9 cellular contexts compared by ENCODE assay signal in the genomic region with DNA sequence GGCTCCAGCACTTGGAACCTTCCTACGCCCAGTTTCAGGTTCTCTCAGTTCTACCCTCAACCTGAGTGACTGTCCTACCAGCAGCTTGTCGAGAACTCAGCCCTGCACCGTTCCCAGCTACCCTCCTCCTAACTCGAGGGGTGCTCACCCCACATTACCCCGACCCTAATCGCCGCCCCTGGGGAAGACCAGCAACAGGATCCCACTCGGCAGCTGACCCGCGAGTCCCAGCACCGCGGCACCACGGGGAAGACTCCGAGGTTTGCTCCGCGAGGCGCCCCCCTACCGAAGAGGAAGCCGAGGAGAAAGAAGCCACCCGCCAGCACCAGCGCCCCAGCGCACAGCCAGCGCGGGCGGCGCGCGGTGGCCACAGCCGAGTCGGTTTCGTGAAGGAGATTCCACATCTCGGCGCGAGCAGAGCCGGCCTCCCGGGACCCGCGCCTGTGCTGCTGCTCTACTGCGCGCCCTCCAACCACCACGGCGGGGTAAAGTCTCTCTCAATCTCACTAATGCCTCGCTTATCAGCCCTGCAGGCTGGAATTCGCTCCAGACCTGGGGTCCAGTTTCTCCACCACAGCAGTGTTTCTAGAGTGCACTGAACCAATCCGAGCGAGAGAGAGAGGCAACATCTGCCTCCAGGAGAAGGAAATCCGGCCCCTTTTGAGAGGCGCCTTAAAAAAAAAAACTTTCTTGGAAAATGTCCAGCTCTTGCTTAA. TPM values are rescaled to one million over a fixed set of nuclear protein-coding genes. Genes with fewer than 3 reads are reported as not detected.
DNase-seq lines count a peak whose midpoint lies in the region; ATAC-seq and TF ChIP-seq lines count a peak whose summit lies in the region.
"Had no signal": no experiment of that assay in that cellular context is flagged by ENCODE, and none has a peak within 500 bp of the region (broad histone marks: within the 10 kb centered on the region; RNA-seq: fewer than 3 reads in every experiment).

A gene (minus strand): TSS at position 597 of the 716 bp plus-strand sequence. CDS start 193 bp downstream, at position 404.

- H2BK15ac ChIP-seq in mesenchymal stem cell (ENCODE audit: low read depth, poor library complexity, severe bottlenecking): no peak within 1 kb of the TSS

- H3K9me3 ChIP-seq in mesenchymal stem cell (ENCODE audit: control insufficient read depth, low read length): no peaks in the 10 kb centered on the region

- intact Hi-C loops in dorsolateral prefrontal cortex (cut with DNase I): no loop called here

- H3K4me1 ChIP-seq in mesenchymal stem cell (ENCODE audit: control insufficient read depth, insufficient read depth, low read depth, low read length): no peaks in the 10 kb centered on the region

- H3K27ac ChIP-seq in 22Rv1: peak within 1 kb of the TSS; percentile 91
- H3K27ac ChIP-seq in HL-60 (replicated peaks): no peak within 1 kb of the TSS
- H3K27ac ChIP-seq in dorsolateral prefrontal cortex: peak within 1 kb of the TSS; percentile 65 to 99 (median 94)
- no peak within 1 kb of the TSS for H3K27ac ChIP-seq in mesenchymal stem cell (ENCODE audit: low read length, poor library complexity, severe bottlenecking)

- H3K14ac ChIP-seq in mesenchymal stem cell (ENCODE audit: low read length in 2 of 2): no peak within 1 kb of the TSS

- H2BK5ac ChIP-seq in mesenchymal stem cell (ENCODE audit: low read depth, low read length, poor library complexity, severe bottlenecking): no peak within 1 kb of the TSS

- H3K18ac ChIP-seq in mesenchymal stem cell (ENCODE audit: low read depth in 1 of 2, low read length in 2 of 2): no peak within 1 kb of the TSS

- no peak within 1 kb of the TSS for H3K23ac ChIP-seq in mesenchymal stem cell (ENCODE audit: low read length in 2 of 2)

- H2BK120ac ChIP-seq in mesenchymal stem cell (ENCODE audit: low read depth, low read length): no peak within 1 kb of the TSS

- no peak within 1 kb of the TSS for H3K4ac ChIP-seq in mesenchymal stem cell (ENCODE audit: low read depth in 1 of 2, low read length in 2 of 2)

- no peak within 1 kb of the TSS for H2AK5ac ChIP-seq in mesenchymal stem cell (ENCODE audit: low read length, severe bottlenecking)

- TF ChIP-seq CTCF in 22Rv1 (IDR thresholded peaks at IDR 0.05): no peak
- TF ChIP-seq CTCF in HL-60 (IDR thresholded peaks at IDR 0.05; ENCODE audit: insufficient read depth, low read length): no peak
- TF ChIP-seq CTCF in dorsolateral prefrontal cortex (IDR thresholded peaks at IDR 0.05 in 54 of 56, conservative IDR thresholded peaks at IDR 0.05 in 2 of 56; ENCODE audit: low read depth in 1 of 56, partially characterized antibody in 56 of 56): peak in 14 of 56 donors; percentile 6 to 40 (median 18)

- DNase-seq in HL-60 (ENCODE audit: low read depth in 1 of 2, low spot score in 1 of 2): peak in 1 of 2 experiments; percentile 12
- peak in 9 of 10 donors; percentile 45 to 78 (median 56) for DNase-seq in dorsolateral prefrontal cortex
- no peak for DNase-seq in mesenchymal stem cell
- no peak for DNase-seq in foreskin melanocyte
- no peak for DNase-seq in DMS79 treated with DMSO at 0.1 percent for 48 hours (lab: John Stamatoyannopoulos, UW)
- DNase-seq: NCI-H1694 had no signal

- no peak within 1 kb of the TSS for H2AFZ ChIP-seq in mesenchymal stem cell (ENCODE audit: low read depth, low read length)

- H3K79me1 ChIP-seq in mesenchymal stem cell (replicated peaks; ENCODE audit: low read length, poor library complexity, severe bottlenecking): no peaks in the 10 kb centered on the region

- peak within 1 kb of the TSS; percentile 63 for H3K9ac ChIP-seq in mesenchymal stem cell (ENCODE audit: low read length)

- H2BK12ac ChIP-seq in mesenchymal stem cell (ENCODE audit: low read length in 2 of 2): no peak within 1 kb of the TSS

- H3K36me3 ChIP-seq in mesenchymal stem cell (ENCODE audit: control insufficient read depth in 1 of 2, insufficient read depth in 2 of 2, low read depth in 1 of 2, low read length in 2 of 2): peaks cover 0 to 3% of the 10 kb centered on the region in 2 experiments

- ATAC-seq in HG03175 (IDR thresholded peaks at IDR 0.05; ENCODE audit: unreplicated experiment) (no peak), GM21515 (IDR thresholded peaks at IDR 0.05; ENCODE audit: unreplicated experiment) (no peak)

- H3K4me3 ChIP-seq in HL-60 (replicated peaks; ENCODE audit: insufficient read depth, low read length) (peak within 1 kb of the TSS; percentile 17), dorsolateral prefrontal cortex (peak within 1 kb of the TSS; percentile 33 to 83 (median 65)), mesenchymal stem cell (ENCODE audit: insufficient read depth in 1 of 2, low read depth in 1 of 2, low read length in 2 of 2) (peak within 1 kb of the TSS in 1 of 2 experiments; percentile 82)

- no peak within 1 kb of the TSS for H4K8ac ChIP-seq in mesenchymal stem cell (ENCODE audit: low read length)

- 92% methylated on average over 46 of the region's 48 CpGs for WGBS in mesenchymal stem cell

- no peak within 1 kb of the TSS for H3K4me2 ChIP-seq in mesenchymal stem cell (ENCODE audit: low read length, poor library complexity, severe bottlenecking)

- H4K91ac ChIP-seq in mesenchymal stem cell (ENCODE audit: low read length): no peak within 1 kb of the TSS

- H3K27me3 ChIP-seq in HL-60 (ENCODE audit: insufficient read depth, poor library complexity, severe bottlenecking) (no peaks in the 10 kb centered on the region), dorsolateral prefrontal cortex (peaks cover 0 to 5% (median 0%) of the 10 kb centered on the region in 45 donors), mesenchymal stem cell (ENCODE audit: control insufficient read depth in 1 of 2, insufficient read depth in 1 of 2, low read length in 2 of 2) (no peaks in the 10 kb centered on the region)

RNA-seq across cellular contexts. Expression of the gene that starts here (rescaled TPM):
- total RNA-seq in dorsolateral prefrontal cortex: 100 to 1,000 TPM in 10 of 120 experiments, 10 to 100 TPM in 102, 1 to 10 TPM in 8; 3.5 to 197 (median 44.0) TPM
- polyA plus RNA-seq in mesenchymal stem cell (2013, experiment 1 of 2): not detected
- not detected for polyA plus RNA-seq in mesenchymal stem cell (2013, experiment 2 of 2)

Comparison
In these comparisons a context has a peak if more than half of its experiments do, and no peak if none do; other contexts are left out.
1. H3K27ac ChIP-seq: peak in 22Rv1 (single experiment) and dorsolateral prefrontal cortex (59 of 59); none in HL-60 (single experiment) and mesenchymal stem cell (single experiment).
2. DNase-seq: peak in dorsolateral prefrontal cortex (9 of 10); none in mesenchymal stem cell (single experiment), foreskin melanocyte (single experiment) and DMS79 treated with DMSO at 0.1 percent for 48 hours (single experiment).